In genomic region chr1:27327964-27328363, GRCh38 we compare ENCODE assay signal across 29 cellular contexts. TPM values are rescaled to one million over a fixed set of nuclear protein-coding genes. Genes with fewer than 3 reads are reported as not detected.
DNase-seq lines count a peak whose midpoint lies in the region; ATAC-seq, FAIRE-seq and TF ChIP-seq lines count a peak whose summit lies in the region.
"Had no signal": no experiment of that assay in that cellular context is flagged by ENCODE, and none has a peak within 500 bp of the region (broad histone marks: within the 10 kb centered on the region; RNA-seq: fewer than 3 reads in every experiment).

No MANE protein-coding gene starts in this region.

- peak overlapping the region; percentile 23 for H3K27ac Mint-ChIP-seq in stimulated activated memory B cell treated with anti-CD40 and anti-IgM and Interleukin-4, amounts not matched to agents 10 μg/mL and 1 μg/mL and 100 μg/mL, for 72 hours
- H3K27ac Mint-ChIP-seq: stimulated activated naive CD8-positive, alpha-beta T cell treated with anti-CD3 and anti-CD28 coated beads, Interleukin-15, Interleukin-2, amounts not matched to agents 100 ng/mL and 50 ng/mL, for 24 hours had no signal

- peaks cover 66% of the 10 kb centered on the region for H3K4me1 Mint-ChIP-seq in stimulated activated memory B cell treated with anti-CD40 and anti-IgM and Interleukin-4, amounts not matched to agents 10 μg/mL and 1 μg/mL and 100 μg/mL, for 72 hours

- no peak overlapping the region for H2BK5ac ChIP-seq in mesendoderm (ENCODE audit: low read length)

- no peak overlapping the region for H3K4me2 ChIP-seq in mesendoderm (ENCODE audit: low read length)
- H3K4me2 ChIP-seq: hepatocyte had no signal

- DNase-seq in right cardiac atrium = peak in 1 of 3 donors; percentile 26
- DNase-seq in Right ventricle myocardium inferior (ENCODE audit: missing footprints) = no peak
- DNase-seq in WERI-Rb-1 = no peak
- no peak for DNase-seq in mesendoderm
- DNase-seq in HTR-8/SVneo (ENCODE audit: insufficient read length, low spot score) = no peak
- no peak for DNase-seq in erythroblast (lab: John Stamatoyannopoulos, UW)
- no peak for DNase-seq in NCI-H510A treated with DMSO at 0.1 percent for 48 hours (lab: John Stamatoyannopoulos, UW)
- DNase-seq: activated CD4-positive, alpha-beta T cell treated with anti-CD3 and anti-CD28 coated beads for 48 hours; body of pancreas; foreskin keratinocyte; H7; immature natural killer cell; left lung; NCI-H1048; NCI-H1694 treated with DMSO at 0.1 percent for 48 hours; NCI-H526; Peyer's patch; small intestine; T-helper 1 cell had no signal

- H3K4me3 ChIP-seq in right cardiac atrium (ENCODE audit: low read length) = no peak overlapping the region
- H3K4me3 ChIP-seq in WERI-Rb-1 (ENCODE audit: low read depth, low read length) = no peak overlapping the region
- H3K4me3 ChIP-seq in mesendoderm (ENCODE audit: low read length) = no peak overlapping the region
- H3K4me3 ChIP-seq: body of pancreas, hepatocyte, left lung, Peyer's patch, SJSA1, tibial nerve had no signal

- FAIRE-seq in HTR-8/SVneo (lab: Jason Lieb, UNC) = no peak
- FAIRE-seq: HepG2, small intestine had no signal

- no peak for TF ChIP-seq CTCF in WERI-Rb-1 (IDR thresholded peaks at IDR 0.05; ENCODE audit: low read depth, low read length)

- no peaks in the 10 kb centered on the region for H3K27me3 Mint-ChIP-seq in stimulated activated memory B cell treated with anti-CD40 and anti-IgM and Interleukin-4, amounts not matched to agents 10 μg/mL and 1 μg/mL and 100 μg/mL, for 72 hours
- H3K27me3 Mint-ChIP-seq: stimulated activated naive CD8-positive, alpha-beta T cell treated with anti-CD3 and anti-CD28 coated beads, Interleukin-15, Interleukin-2, amounts not matched to agents 100 ng/mL and 50 ng/mL, for 24 hours had no signal

- no peaks in the 10 kb centered on the region for H3K9me3 Mint-ChIP-seq in stimulated activated memory B cell treated with anti-CD40 and anti-IgM and Interleukin-4, amounts not matched to agents 10 μg/mL and 1 μg/mL and 100 μg/mL, for 72 hours
- H3K9me3 Mint-ChIP-seq: immature natural killer cell; stimulated activated naive CD8-positive, alpha-beta T cell treated with anti-CD3 and anti-CD28 coated beads, Interleukin-15, Interleukin-2, amounts not matched to agents 100 ng/mL and 50 ng/mL, for 24 hours had no signal

- H3K27me3 ChIP-seq in right cardiac atrium (ENCODE audit: control insufficient read depth, insufficient read depth) = no peaks in the 10 kb centered on the region
- H3K27me3 ChIP-seq in WERI-Rb-1 (ENCODE audit: insufficient read depth, low read depth, severe bottlenecking) = no peaks in the 10 kb centered on the region
- no peaks in the 10 kb centered on the region for H3K27me3 ChIP-seq in mesendoderm (ENCODE audit: insufficient read depth, low read length, poor library complexity)
- H3K27me3 ChIP-seq: body of pancreas, foreskin keratinocyte, hepatocyte, left lung, Peyer's patch, SJSA1, tibial nerve had no signal

- no peak overlapping the region for H3K18ac ChIP-seq in mesendoderm (ENCODE audit: low read length)

- no peak overlapping the region for H2BK120ac ChIP-seq in mesendoderm (ENCODE audit: low read depth, low read length)

- H3K9me3 ChIP-seq in right cardiac atrium (ENCODE audit: control insufficient read depth, low read length) (no peaks in the 10 kb centered on the region), WERI-Rb-1 (ENCODE audit: severe bottlenecking) (no peaks in the 10 kb centered on the region)
- H3K9me3 ChIP-seq: body of pancreas, left lung, Peyer's patch, SJSA1, tibial nerve had no signal

- H3K23ac ChIP-seq in mesendoderm (ENCODE audit: low read length) = no peak overlapping the region

- H2AK5ac ChIP-seq in mesendoderm (ENCODE audit: low read length) = no peak overlapping the region

- H3K36me3 ChIP-seq in WERI-Rb-1 (peaks cover 57% of the 10 kb centered on the region), mesendoderm (ENCODE audit: control insufficient read depth, insufficient read depth, low read length) (peaks cover 6% of the 10 kb centered on the region)

- H3K4me1 ChIP-seq in right cardiac atrium (ENCODE audit: control insufficient read depth, insufficient read depth, low read length) = peaks cover 9% of the 10 kb centered on the region
- peaks cover 1% of the 10 kb centered on the region for H3K4me1 ChIP-seq in mesendoderm (ENCODE audit: control insufficient read depth, low read depth, low read length)
- H3K4me1 ChIP-seq: foreskin keratinocyte had no signal

- ATAC-seq in right cardiac atrium (no peak), Right ventricle myocardium inferior (no peak)
- ATAC-seq in stimulated activated memory B cell treated with anti-CD40 and anti-IgM and Interleukin-4, amounts not matched to agents 10 μg/mL and 1 μg/mL and 100 μg/mL, for 72 hours = no peak
- ATAC-seq: body of pancreas, esophagus mucosa, foreskin keratinocyte, HepG2, left lung had no signal

- H4K8ac ChIP-seq in mesendoderm (ENCODE audit: low read depth, low read length) = no peak overlapping the region

- H3K9ac ChIP-seq in mesendoderm (ENCODE audit: low read length) = no peak overlapping the region

- WGBS in right cardiac atrium = 74% methylated on average over 5 of the region's 5 CpGs
- no CpG with 5 or more reads among the region's 5 CpGs for WGBS in mesendoderm (ENCODE audit: extremely low coverage, insufficient coverage, low lambda C conversion rate)

- peak overlapping the region; percentile 42 for H3K56ac ChIP-seq in mesendoderm (ENCODE audit: low read length)

- peaks cover 29% of the 10 kb centered on the region for H3K79me1 ChIP-seq in mesendoderm (ENCODE audit: low read length)

- peak overlapping the region; percentile 17 for H3K27ac ChIP-seq in right cardiac atrium (ENCODE audit: low read length)
- peak overlapping the region; percentile 64 for H3K27ac ChIP-seq in WERI-Rb-1
- H3K27ac ChIP-seq in mesendoderm (ENCODE audit: low read depth, low read length) = no peak overlapping the region
- H3K27ac ChIP-seq: body of pancreas, foreskin keratinocyte, hepatocyte, left lung, Peyer's patch, SJSA1, tibial nerve had no signal

- no peak overlapping the region for H3K4me3 Mint-ChIP-seq in stimulated activated memory B cell treated with anti-CD40 and anti-IgM and Interleukin-4, amounts not matched to agents 10 μg/mL and 1 μg/mL and 100 μg/mL, for 72 hours
- H3K4me3 Mint-ChIP-seq: CD14-positive monocyte; immature natural killer cell; stimulated activated naive CD8-positive, alpha-beta T cell treated with anti-CD3 and anti-CD28 coated beads, Interleukin-15, Interleukin-2, amounts not matched to agents 100 ng/mL and 50 ng/mL, for 24 hours had no signal

- no peak overlapping the region for H3K4ac ChIP-seq in mesendoderm (ENCODE audit: low read depth, low read length)

- no peak overlapping the region for H2BK15ac ChIP-seq in mesendoderm (replicated peaks; ENCODE audit: low read depth)

- no peak overlapping the region for H4K5ac ChIP-seq in mesendoderm (ENCODE audit: low read length)

- intact Hi-C loops in right cardiac atrium (cut with DNase I) = no loop called here
- intact Hi-C loops in Right ventricle myocardium inferior (cut with DNase I) = no loop called here

- peaks cover 34% of the 10 kb centered on the region for H3K79me2 ChIP-seq in mesendoderm (ENCODE audit: control insufficient read depth, insufficient read depth, low read length)

- no peak for TF ChIP-seq POLR2A in erythroblast (IDR thresholded peaks at IDR 0.05; ENCODE audit: low read length)

- peaks cover 24% of the 10 kb centered on the region for H3K36me3 Mint-ChIP-seq in stimulated activated memory B cell treated with anti-CD40 and anti-IgM and Interleukin-4, amounts not matched to agents 10 μg/mL and 1 μg/mL and 100 μg/mL, for 72 hours

RNA-seq across cellular contexts. Expression of gene TMEM222, which starts 6.0 kb away (rescaled TPM):
- total RNA-seq in right cardiac atrium (10 to 100 TPM; 20.8 to 29.5 (median 27.1) TPM), Right ventricle myocardium inferior (17.9 TPM)
- 26.9 TPM for polyA plus RNA-seq in right cardiac atrium
- polyA plus RNA-seq in mesendoderm (2013, experiment 1 of 2) = 24.3 TPM
- polyA plus RNA-seq in mesendoderm (2013, experiment 2 of 2) = 26.3 TPM

RNA-seq across cellular contexts. Expression of gene SYTL1, which starts 13.9 kb away (rescaled TPM):
- total RNA-seq in right cardiac atrium (1 to 10 TPM in 3 of 4 donors, under 1 TPM in 1; 0.39 to 2.9 (median 2.0) TPM), Right ventricle myocardium inferior (0.78 TPM)
- polyA plus RNA-seq in right cardiac atrium = 2.1 TPM
- 2.5 TPM for polyA plus RNA-seq in mesendoderm (2013, experiment 1 of 2)
- polyA plus RNA-seq in mesendoderm (2013, experiment 2 of 2) = 2.2 TPM

RNA-seq across cellular contexts. Expression of gene MAP3K6, which starts 38.8 kb away (rescaled TPM):
- total RNA-seq in right cardiac atrium = 10 to 100 TPM; 40.7 to 52.7 (median 45.9) TPM
- 47.5 TPM for polyA plus RNA-seq in right cardiac atrium
- total RNA-seq in Right ventricle myocardium inferior = 51.3 TPM
- polyA plus RNA-seq in mesendoderm (2013, experiment 1 of 2) = 3.7 TPM
- polyA plus RNA-seq in mesendoderm (2013, experiment 2 of 2) = 4.2 TPM

RNA-seq across cellular contexts. Expression of gene FCN3, which starts 46.7 kb away (rescaled TPM):
- total RNA-seq in right cardiac atrium (10 to 100 TPM in 3 of 4 donors, 1 to 10 TPM in 1; 5.8 to 46.0 (median 11.9) TPM), Right ventricle myocardium inferior (20.7 TPM)
- 98.1 TPM for polyA plus RNA-seq in right cardiac atrium
- 0.04 TPM for polyA plus RNA-seq in mesendoderm (2013, experiment 1 of 2)
- polyA plus RNA-seq in mesendoderm (2013, experiment 2 of 2) = not detected
- total RNA-seq: cerebellum, foreskin keratinocyte, hepatocyte, HepG2, LHCN-M2, Peyer's patch, SJSA1 had no signal
- polyA plus RNA-seq: CD14-positive monocyte, hepatocyte, HepG2, immature natural killer cell had no signal

RNA-seq across cellular contexts. Expression of gene CD164L2, which starts 55.2 kb away (rescaled TPM):
- total RNA-seq in right cardiac atrium = not detected
- polyA plus RNA-seq in right cardiac atrium = not detected
- not detected for total RNA-seq in Right ventricle myocardium inferior
- 0.17 TPM for polyA plus RNA-seq in mesendoderm (2013, experiment 1 of 2)
- 0.11 TPM for polyA plus RNA-seq in mesendoderm (2013, experiment 2 of 2)
- total RNA-seq: cerebellum, hepatocyte, HepG2, LHCN-M2, Peyer's patch, SJSA1, tibial nerve had no signal
- polyA plus RNA-seq: CD14-positive monocyte, HepG2, immature natural killer cell had no signal
